ENCODE assay signal across 31 cellular contexts in genomic region chr12:24073170-24073810, GRCh38.
"Had no signal": no experiment of that assay in that cellular context is flagged by ENCODE, and none has a peak within 500 bp of the region (broad histone marks: within the 10 kb centered on the region; RNA-seq: fewer than 3 reads in every experiment).

No MANE protein-coding gene starts in this region.

- H3K27me3 ChIP-seq: adrenal gland, brain microvascular endothelial cell, breast epithelium had no signal

- H3K9me3 ChIP-seq: adrenal gland, body of pancreas, breast epithelium had no signal

- DNase-seq: activated B cell treated with CpG ODN at 0.5 μM for 24 hours; activated CD4-positive, alpha-beta memory T cell treated with anti-CD3 and anti-CD28 coated beads for 36 hours; activated CD4-positive, alpha-beta T cell treated with anti-CD3 and anti-CD28 coated beads for 4 hours; activated CD4-positive, alpha-beta T cell treated with anti-CD3 and anti-CD28 coated beads, Interleukin-2, amount 10 ng/mL, durations not matched to agents 24 days and 14 days; activated CD4-positive, alpha-beta T cell treated with anti-CD3 and anti-CD28 coated beads, Interleukin-2, amount 50 U/mL, for 1 hour; activated CD4-positive, alpha-beta T cell treated with anti-CD3 and anti-CD28 coated beads, Interleukin-2, amount 50 U/mL, for 4 hours; activated CD4-positive, CD25-positive, alpha-beta regulatory T cell treated with anti-CD3 and anti-CD28 coated beads, Interleukin-2, amount 50 U/mL, for 72 hours; activated CD8-positive, alpha-beta memory T cell treated with anti-CD3 and anti-CD28 coated beads, Interleukin-2, amount 50 U/mL, for 4 hours; activated CD8-positive, alpha-beta T cell treated with anti-CD3 and anti-CD28 coated beads for 36 hours; activated effector memory CD4-positive, alpha-beta T cell treated with anti-CD3 and anti-CD28 coated beads, Interleukin-2, amount 50 U/mL, for 16 hours; activated gamma-delta T cell treated with Interleukin-2 at 50 U/mL for 16 hours; activated naive CD4-positive, alpha-beta T cell; activated naive CD4-positive, alpha-beta T cell treated with anti-CD3 and anti-CD28 coated beads for 36 hours; activated naive CD4-positive, alpha-beta T cell treated with anti-CD3 and anti-CD28 coated beads, Interleukin-2, amount 50 U/mL, for 16 hours; activated naive CD8-positive, alpha-beta T cell treated with anti-CD3 and anti-CD28 coated beads for 36 hours; activated T-cell treated with anti-CD3 and anti-CD28 coated beads for 4 hours; activated T-cell treated with anti-CD3 and anti-CD28 coated beads, Interleukin-2, amount 50 U/mL, for 1 hour; activated T-cell treated with anti-CD3 and anti-CD28 coated beads, Interleukin-2, amount 50 U/mL, for 4 hours; activated T-cell treated with anti-CD3 and anti-CD28 coated beads, Interleukin-2, amount 50 U/mL, for 72 hours; adrenal gland; amniotic stem cell; aorta; body of pancreas; brain microvascular endothelial cell; central memory CD4-positive, alpha-beta T cell; T-helper 2 cell; T-helper 9 cell had no signal

- H3K4me3 ChIP-seq: adrenal gland, body of pancreas, breast epithelium had no signal

- H3K4me1 ChIP-seq: adrenal gland, body of pancreas, breast epithelium had no signal

- H3K27ac ChIP-seq: adrenal gland, body of pancreas, brain microvascular endothelial cell, breast epithelium, VCaP had no signal

- H3K36me3 ChIP-seq: adrenal gland, brain microvascular endothelial cell, breast epithelium had no signal

- ATAC-seq: activated CD8-positive, alpha-beta T cell treated with anti-CD3 and anti-CD28 coated beads for 36 hours; activated naive CD4-positive, alpha-beta T cell treated with anti-CD3 and anti-CD28 coated beads, Interleukin-2, amount 50 U/mL, for 72 hours; activated T-cell treated with anti-CD3 and anti-CD28 coated beads, Interleukin-2, amount 50 U/mL, for 4 hours; activated T-cell treated with anti-CD3 and anti-CD28 coated beads, Interleukin-2, amount 50 U/mL, for 72 hours; activated T-helper 17 cell treated with anti-CD3 and anti-CD28 coated beads, Interleukin-2, amount 50 U/mL, for 72 hours; body of pancreas had no signal
